2 cellular contexts compared by ENCODE assay signal in the genomic region with DNA sequence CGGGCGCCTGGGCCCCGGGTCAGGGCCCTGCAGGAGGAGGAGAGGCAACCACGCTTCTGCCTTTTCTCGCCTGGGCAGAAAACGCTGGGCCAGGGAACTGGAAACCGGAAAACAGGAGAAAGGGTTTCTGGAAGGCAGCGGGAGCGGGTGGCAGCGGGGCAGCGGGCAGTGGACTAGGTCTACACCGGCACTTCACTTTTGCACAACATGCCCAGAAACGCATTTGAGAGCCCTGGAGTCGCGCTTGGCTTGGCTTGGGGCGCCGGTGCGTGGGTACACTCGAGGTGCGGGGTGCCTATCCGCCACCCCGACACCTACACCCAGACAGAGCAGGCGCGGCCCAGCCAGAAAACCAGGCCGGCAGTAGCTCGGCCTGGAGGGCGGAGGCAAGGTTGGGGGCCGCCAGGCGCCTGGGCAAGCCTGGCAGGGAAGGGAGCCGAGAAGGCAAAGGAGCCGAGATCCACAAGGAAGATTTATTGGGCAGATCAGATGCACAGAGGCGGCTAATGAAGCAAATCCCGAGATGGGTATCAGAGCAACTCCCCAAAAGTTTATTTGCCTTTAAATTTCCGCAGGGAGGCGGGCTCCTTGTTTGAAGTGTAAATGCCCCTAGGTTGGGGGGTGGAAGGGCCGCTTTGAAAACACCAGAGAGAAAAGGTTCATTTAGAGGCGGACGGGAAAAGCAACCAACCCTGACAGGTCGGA.
TF ChIP-seq lines count a peak whose summit lies in the region.

No MANE protein-coding gene starts in this region.

TF ChIP-seq in HepG2, 621 proteins besides CTCF, POLR2A, EP300 and RAD21:
- no peak for TF ChIP-seq ZNF17 (CRISPR knock-in tag; IDR thresholded peaks at IDR 0.05)
- peak; percentile 81; the same call in 1 of the 2 replicates for TF ChIP-seq EZH2 (conservative IDR thresholded peaks at IDR 0.05; ENCODE audit: low read depth, low read length)
TF ChIP-seq in HepG2: peak in this region for 1.

TF ChIP-seq in GM12878, 131 proteins besides CTCF, POLR2A, EP300 and RAD21:
- no peak for TF ChIP-seq IKZF1 (conservative IDR thresholded peaks at IDR 0.05)
- TF ChIP-seq JUND (IDR thresholded peaks at IDR 0.05; ENCODE audit: low read depth, low read length): no peak
- TF ChIP-seq EZH2 (IDR thresholded peaks at IDR 0.05; ENCODE audit: borderline replicate concordance, control insufficient read depth, low read depth, low read length): 0 out of 2 replicates have a peak, but pooled peaks have one; percentile 43
- no peak for TF ChIP-seq CBFB (IDR thresholded peaks at IDR 0.05; ENCODE audit: low read depth)
- TF ChIP-seq SMAD1 (IDR thresholded peaks at IDR 0.05; ENCODE audit: low read depth, partially characterized antibody): no peak
- no peak for TF ChIP-seq BMI1 (IDR thresholded peaks at IDR 0.05; ENCODE audit: borderline replicate concordance)
